8 cellular contexts compared by ENCODE assay signal in genomic region chr2:9951522-9952285, GRCh38. TPM values are rescaled to one million over a fixed set of nuclear protein-coding genes. Genes with fewer than 3 reads are reported as not detected.
DNase-seq lines count a peak whose midpoint lies in the region; ATAC-seq and TF ChIP-seq lines count a peak whose summit lies in the region.

GRHL1 (plus strand) TSS chr2:9951693; CDS start chr2:9951834, 141 bp downstream.

- TF ChIP-seq CTCF in GM13976 (IDR thresholded peaks at IDR 0.05; ENCODE audit: borderline replicate concordance, control extremely low read depth, extremely low read depth, insufficient read depth, missing control alignments) (no peak), prostate gland (IDR thresholded peaks at IDR 0.05) (no peak)

- H3K36me3 Mint-ChIP-seq in T-helper 1 cell treated with Interleukin-12 subunit alpha and Interleukin-12 subunit beta and Interleukin-4 antibody, amounts not matched to agents 30 μg/mL and 1 μg/mL, for 36 hours (ENCODE audit: low read depth), result peaks cover 3% of the 10 kb centered on the region

- no peaks in the 10 kb centered on the region for H3K9me3 Mint-ChIP-seq in T-helper 1 cell treated with Interleukin-12 subunit alpha and Interleukin-12 subunit beta and Interleukin-4 antibody, amounts not matched to agents 30 μg/mL and 1 μg/mL, for 36 hours

- ATAC-seq in HG02885 (IDR thresholded peaks at IDR 0.05; ENCODE audit: poor library complexity, unreplicated experiment) (peak; percentile 97), left ventricle myocardium superior (peak; percentile 99)

- peak within 1 kb of the TSS; percentile 74 to 90 for H3K4me3 ChIP-seq in prostate gland

- peak within 1 kb of the TSS; percentile 86 to 96 for H3K27ac ChIP-seq in prostate gland

- H3K27me3 Mint-ChIP-seq in T-helper 1 cell treated with Interleukin-12 subunit alpha and Interleukin-12 subunit beta and Interleukin-4 antibody, amounts not matched to agents 30 μg/mL and 1 μg/mL, for 36 hours (ENCODE audit: low read depth), result peaks cover 55% of the 10 kb centered on the region

- no peaks in the 10 kb centered on the region for H3K9me3 ChIP-seq in prostate gland

- peaks cover 7% of the 10 kb centered on the region for H3K4me1 Mint-ChIP-seq in T-helper 1 cell treated with Interleukin-12 subunit alpha and Interleukin-12 subunit beta and Interleukin-4 antibody, amounts not matched to agents 30 μg/mL and 1 μg/mL, for 36 hours (ENCODE audit: low read depth)

- H3K27me3 ChIP-seq in prostate gland (replicated peaks; ENCODE audit: insufficient read depth), result no peaks in the 10 kb centered on the region

- under 1% methylated on average over 47 of the region's 111 CpGs for WGBS in prostate gland

- in situ Hi-C loops in GM13976 (cut with MboI; ENCODE audit: low sequenced_read_pairs, unreplicated experiment), result no loop called here

- DNase-seq in GM13976 (ENCODE audit: low spot score) (peak; percentile 99), NCI-H146 treated with DMSO at 0.1 percent for 48 hours (lab: John Stamatoyannopoulos, UW; ENCODE audit: unreplicated experiment) (peak; percentile 70), amygdala (lab: John Stamatoyannopoulos, UW) (peak; percentile 18 to 95 (median 83)), left ventricle myocardium superior (peak; percentile 98), prostate gland (ENCODE audit: low spot score) (peak; percentile 93), ureter (ENCODE audit: low spot score) (peak; percentile 94)

- no peaks in the 10 kb centered on the region for H3K4me1 ChIP-seq in prostate gland (replicated peaks)

- no peaks in the 10 kb centered on the region for H3K36me3 ChIP-seq in prostate gland

- intact Hi-C loops in left ventricle myocardium superior (cut with micrococcal nuclease) (no loop called here), prostate gland (cut with DNase I) (no loop called here)

- peak within 1 kb of the TSS; percentile 69 for H3K27ac Mint-ChIP-seq in T-helper 1 cell treated with Interleukin-12 subunit alpha and Interleukin-12 subunit beta and Interleukin-4 antibody, amounts not matched to agents 30 μg/mL and 1 μg/mL, for 36 hours

- peak within 1 kb of the TSS; percentile 86 for H3K4me3 Mint-ChIP-seq in T-helper 1 cell treated with Interleukin-12 subunit alpha and Interleukin-12 subunit beta and Interleukin-4 antibody, amounts not matched to agents 30 μg/mL and 1 μg/mL, for 36 hours

- peak; percentile 83 for TF ChIP-seq POLR2A in prostate gland (IDR thresholded peaks at IDR 0.05)

RNA-seq across cellular contexts. Expression of gene GRHL1, which starts in this region (rescaled TPM):
- 1.0 TPM for total RNA-seq in left ventricle myocardium superior
- total RNA-seq in prostate gland, result 10 to 100 TPM; 25.7 to 31.8 TPM
- total RNA-seq in ureter, result 61.6 TPM

Comparison
In these comparisons a context has a peak if more than half of its experiments do, and no peak if none do; other contexts are left out.
1. Peak in every context shown above with its lines: DNase-seq, ATAC-seq, H3K4me3 ChIP-seq and H3K27ac ChIP-seq.
2. RNA of gene GRHL1 (total RNA-seq): 61.6 TPM in ureter (single experiment) and 25.7 to 31.8 TPM in prostate gland; 1.0 TPM in left ventricle myocardium superior (single experiment); every median in the first group is over 10 times any median in the second.